8 cellular contexts compared by ENCODE assay signal in the genomic region with DNA sequence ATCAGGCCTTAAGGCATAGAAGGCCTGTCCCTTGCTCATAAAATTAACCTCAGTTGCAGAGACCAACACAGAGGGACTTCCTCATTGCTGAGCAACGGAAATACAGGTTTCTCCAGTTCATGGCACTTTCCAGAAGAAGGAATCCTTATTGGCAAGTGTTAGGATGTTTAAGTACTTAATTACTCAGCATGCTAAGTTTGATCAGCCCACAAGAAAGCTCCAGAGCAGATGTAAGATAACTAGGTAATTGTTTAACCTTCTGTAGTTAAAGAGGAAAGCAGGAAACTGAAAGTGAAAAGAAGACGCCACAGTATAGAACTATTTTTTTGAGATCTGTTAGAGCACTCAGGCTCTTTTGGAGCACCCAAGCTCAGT. TPM values are rescaled to one million over a fixed set of nuclear protein-coding genes. Genes with fewer than 3 reads are reported as not detected.
DNase-seq lines count a peak whose midpoint lies in the region; ATAC-seq and TF ChIP-seq lines count a peak whose summit lies in the region.

No MANE protein-coding gene starts in this region.

- H3K27ac Mint-ChIP-seq in brain, result peak overlapping the region in 4 of 5 experiments; percentile 27 to 45 (median 36)
- peak overlapping the region; percentile 89 for H3K27ac Mint-ChIP-seq in stimulated activated effector memory CD8-positive, alpha-beta T cell treated with anti-CD3 and anti-CD28 coated beads, Interleukin-12 subunit alpha, Interleukin-12 subunit beta, amount 100 ng/mL, for 72 hours

- H3K4me1 ChIP-seq in cardiac muscle cell (ENCODE audit: low read depth) (peaks cover 6% of the 10 kb centered on the region), heart left ventricle (peaks cover 0 to 13% (median 0%) of the 10 kb centered on the region in 12 donors)

- WGBS in heart left ventricle, 4 donors, result 48 to 57% (median 54%) methylated on average over 2 of the region's 2 CpGs

- H3K9me3 ChIP-seq in cardiac muscle cell (ENCODE audit: low read depth), result no peaks in the 10 kb centered on the region
- H3K9me3 ChIP-seq in heart left ventricle, result no peaks in the 10 kb centered on the region

- H3K36me3 ChIP-seq in cardiac muscle cell, result peaks cover 47% of the 10 kb centered on the region
- peaks cover 0 to 51% (median 34%) of the 10 kb centered on the region in 9 donors for H3K36me3 ChIP-seq in heart left ventricle

- no peak for TF ChIP-seq POLR2A in heart left ventricle (IDR thresholded peaks at IDR 0.05)

- H3K9me3 Mint-ChIP-seq in brain, result no peaks in the 10 kb centered on the region
- H3K9me3 Mint-ChIP-seq in stimulated activated effector memory CD8-positive, alpha-beta T cell treated with anti-CD3 and anti-CD28 coated beads, Interleukin-12 subunit alpha, Interleukin-12 subunit beta, amount 100 ng/mL, for 72 hours, result no peaks in the 10 kb centered on the region

- no peaks in the 10 kb centered on the region for H3K27me3 Mint-ChIP-seq in brain

- H3K36me3 Mint-ChIP-seq in brain, result peaks cover 64% of the 10 kb centered on the region
- H3K36me3 Mint-ChIP-seq in stimulated activated effector memory CD8-positive, alpha-beta T cell treated with anti-CD3 and anti-CD28 coated beads, Interleukin-12 subunit alpha, Interleukin-12 subunit beta, amount 100 ng/mL, for 72 hours, result peaks cover 87% of the 10 kb centered on the region

- no peaks in the 10 kb centered on the region for H3K27me3 ChIP-seq in cardiac muscle cell
- H3K27me3 ChIP-seq in heart left ventricle, result no peaks in the 10 kb centered on the region

- H3K27ac ChIP-seq in cardiac muscle cell (peak overlapping the region; percentile 62), heart left ventricle (peak overlapping the region in 2 of 12 donors; percentile 31 to 53)

- DNase-seq in cardiac muscle cell (ENCODE audit: low read depth in 1 of 2, low spot score in 1 of 2) (no peak), heart left ventricle (no peak), dedifferentiated amniotic fluid mesenchymal stem cell (ENCODE audit: extremely low spot score) (no peak)
- DNase-seq in stimulated activated effector memory CD8-positive, alpha-beta T cell treated with anti-CD3 and anti-CD28 coated beads, Interleukin-12 subunit alpha, Interleukin-12 subunit beta, amount 100 ng/mL, for 72 hours (ENCODE audit: low spot score in 2 of 2), result no peak
- DNase-seq in activated CD4-positive, CD25-positive, alpha-beta regulatory T cell (lab: John Stamatoyannopoulos, UW), result no peak
- no peak for DNase-seq in stimulated activated CD4-positive, alpha-beta T cell treated with anti-CD3 and anti-CD28 coated beads, Interleukin-12 subunit alpha, Interleukin-12 subunit beta, amount 100 ng/mL, for 4 hours

- H3K4me3 Mint-ChIP-seq in brain, result no peak overlapping the region
- peak overlapping the region; percentile 15 for H3K4me3 Mint-ChIP-seq in stimulated activated effector memory CD8-positive, alpha-beta T cell treated with anti-CD3 and anti-CD28 coated beads, Interleukin-12 subunit alpha, Interleukin-12 subunit beta, amount 100 ng/mL, for 72 hours

- TF ChIP-seq CTCF in cardiac muscle cell (IDR thresholded peaks at IDR 0.05; ENCODE audit: low read depth, low read length) (no peak), heart left ventricle (IDR thresholded peaks at IDR 0.05) (no peak), brain (conservative IDR thresholded peaks at IDR 0.05) (no peak)

- H3K4me3 ChIP-seq in cardiac muscle cell (no peak overlapping the region), heart left ventricle (no peak overlapping the region)

- ATAC-seq in heart left ventricle (no peak), HG03159 (IDR thresholded peaks at IDR 0.05; ENCODE audit: unreplicated experiment) (peak; percentile 81)
- ATAC-seq in stimulated activated effector memory CD8-positive, alpha-beta T cell treated with anti-CD3 and anti-CD28 coated beads, Interleukin-12 subunit alpha, Interleukin-12 subunit beta, amount 100 ng/mL, for 72 hours, result peak; percentile 35

- intact Hi-C loops in heart left ventricle (cut with DNase I), result loop anchor here in 3 of 10 donors (10.0 kb wide), 4 partner anchors 129 to 1449 kb away; a partner anchor contains a TSS

- peaks cover 7% of the 10 kb centered on the region for H3K4me1 Mint-ChIP-seq in brain
- peaks cover 30% of the 10 kb centered on the region for H3K4me1 Mint-ChIP-seq in stimulated activated effector memory CD8-positive, alpha-beta T cell treated with anti-CD3 and anti-CD28 coated beads, Interleukin-12 subunit alpha, Interleukin-12 subunit beta, amount 100 ng/mL, for 72 hours

RNA-seq across cellular contexts. Expression of a gene that starts 33.5 kb away (rescaled TPM):
- total RNA-seq in cardiac muscle cell, result 213 and 253 TPM in 2 replicates
- polyA plus RNA-seq in cardiac muscle cell, result 403 and 501 TPM in 2 replicates
- 10 to 100 TPM; 25.5 to 77.2 (median 50.2) TPM for total RNA-seq in heart left ventricle
- polyA plus RNA-seq in heart left ventricle, result 100 to 1,000 TPM in 1 of 2 donors, 10 to 100 TPM in 1; 24.0 to 109 TPM
- polyA plus RNA-seq in brain (ENCODE audit: insufficient read depth, low read depth, low replicate concordance), result 147 TPM

RNA-seq across cellular contexts. Expression of a gene that starts 58.1 kb away (rescaled TPM):
- total RNA-seq in cardiac muscle cell, result 0.21 and 0.42 TPM in 2 replicates
- 0.39 and 0.62 TPM in 2 replicates for polyA plus RNA-seq in cardiac muscle cell
- under 1 TPM in 5 of 9 donors, not detected in 4; 0.11 to 0.53 (median 0.34) TPM for total RNA-seq in heart left ventricle
- under 1 TPM in 1 of 2 donors, not detected in 1; 0.01 TPM for polyA plus RNA-seq in heart left ventricle
- polyA plus RNA-seq in brain (ENCODE audit: insufficient read depth, low read depth, low replicate concordance), result 0.12 TPM

Comparison
In these comparisons a context has a peak if more than half of its experiments do, and no peak if none do; other contexts are left out.
1. ATAC-seq: peak in HG03159 (single experiment) and stimulated activated effector memory CD8-positive, alpha-beta T cell treated with anti-CD3 and anti-CD28 coated beads, Interleukin-12 subunit alpha, Interleukin-12 subunit beta, amount 100 ng/mL, for 72 hours (single experiment); none in heart left ventricle (0 of 4).